17 cellular contexts compared by ENCODE assay signal in the genomic region with DNA sequence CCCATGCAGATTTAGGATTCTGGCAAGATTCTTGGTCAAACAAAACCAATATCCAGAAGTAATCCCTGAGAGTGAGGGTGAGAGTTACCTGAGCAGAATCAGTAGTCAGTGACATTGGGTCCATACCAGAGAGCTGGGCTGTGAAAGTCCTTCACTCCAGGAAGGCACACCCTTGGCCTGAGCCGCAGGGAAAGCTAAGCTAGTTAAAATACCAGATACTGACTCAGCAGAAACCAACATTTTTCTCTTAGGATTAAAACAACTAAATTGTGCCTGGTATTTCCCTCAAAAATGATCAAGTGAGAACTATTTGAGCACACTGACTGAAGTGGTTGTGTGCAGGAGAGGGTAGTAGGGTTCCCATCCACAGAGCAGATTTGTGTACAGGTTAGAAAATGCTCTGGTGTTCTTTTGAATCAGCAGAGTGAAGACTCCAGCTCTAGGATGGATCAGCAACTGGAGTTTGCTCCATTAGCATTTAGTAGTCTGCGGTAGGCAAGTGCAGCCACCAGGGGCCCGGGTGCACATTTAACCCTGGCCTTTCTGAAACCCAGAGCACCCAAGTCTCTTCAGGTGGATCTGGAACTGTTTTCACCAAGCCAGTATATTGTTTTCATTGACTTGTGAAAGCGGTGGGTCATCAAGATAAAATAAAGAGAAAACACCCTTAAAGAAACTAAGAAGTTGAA.
DNase-seq lines count a peak whose midpoint lies in the region; TF ChIP-seq lines count a peak whose summit lies in the region.
"Had no signal": no experiment of that assay in that cellular context is flagged by ENCODE, and none has a peak within 500 bp of the region (broad histone marks: within the 10 kb centered on the region; RNA-seq: fewer than 3 reads in every experiment).

No MANE protein-coding gene starts in this region.

- CTCF ChIA-PET in Caco-2 (lab: Charles Lee): interaction anchor here (0.9 to 1.6 kb wide), 4 partner anchors 38 to 149 kb away, joined by 3 to 10 read pairs (median 6); no protein-coding TSS in a partner anchor

- TF ChIP-seq CTCF in Caco-2 (IDR thresholded peaks at IDR 0.05; ENCODE audit: insufficient read depth in 1 of 2, low read depth in 1 of 2, low read length in 1 of 2, severe bottlenecking in 1 of 2, unreplicated experiment in 1 of 2) (peak; percentile 33 to 36), endothelial cell (IDR thresholded peaks at IDR 0.05; ENCODE audit: unreplicated experiment) (peak; percentile 23), osteoblast (IDR thresholded peaks at IDR 0.05; ENCODE audit: extremely low read depth, low read depth, low read length) (peak; percentile 33), esophagus squamous epithelium (IDR thresholded peaks at IDR 0.05) (no peak), sigmoid colon (IDR thresholded peaks at IDR 0.05) (no peak)

- H3K27me3 Mint-ChIP-seq in Caco-2 (ENCODE audit: insufficient read depth, unreplicated experiment) (peaks cover 13% of the 10 kb centered on the region), endothelial cell (ENCODE audit: unreplicated experiment) (peaks cover 1% of the 10 kb centered on the region)

- peak overlapping the region; percentile 16 for H2AFZ ChIP-seq in osteoblast (ENCODE audit: low read length)

- H3K9me3 ChIP-seq in Caco-2 (0 out of 2 replicates have a peak, but pooled peaks cover 5% of the 10 kb centered on the region), osteoblast (ENCODE audit: low read depth, low read length) (no peaks in the 10 kb centered on the region), esophagus squamous epithelium (no peaks in the 10 kb centered on the region), sigmoid colon (no peaks in the 10 kb centered on the region)
- H3K9me3 ChIP-seq: adrenal gland, neutrophil, stomach had no signal

- POLR2A ChIA-PET in Caco-2 (lab: Charles Lee): interaction anchor here (0.6 kb wide), 1 partner anchor 31 kb away, joined by 5 read pairs; no protein-coding TSS in a partner anchor

- H3K4me3 ChIP-seq in Caco-2 (ENCODE audit: low read depth, low read length) (no peak overlapping the region), osteoblast (ENCODE audit: insufficient read depth, low read length) (no peak overlapping the region), esophagus squamous epithelium (no peak overlapping the region), sigmoid colon (no peak overlapping the region)
- H3K4me3 ChIP-seq: adrenal gland, stomach had no signal

- 53 to 57% methylated on average over 4 of the region's 4 CpGs for WGBS in esophagus squamous epithelium, 2 donors
- 46 to 60% methylated on average over 4 of the region's 4 CpGs for WGBS in sigmoid colon, 2 donors

- H3K36me3 Mint-ChIP-seq in Caco-2 (ENCODE audit: insufficient read depth, unreplicated experiment): no peaks in the 10 kb centered on the region
- H3K36me3 Mint-ChIP-seq in endothelial cell (ENCODE audit: low read depth, unreplicated experiment): no peaks in the 10 kb centered on the region
- H3K36me3 Mint-ChIP-seq: activated CD8-positive, alpha-beta memory T cell treated with anti-CD3 and anti-CD28 coated beads, Interleukin-2, amount 10 ng/mL, durations not matched to agents 7 days and 5 days had no signal

- H3K36me3 ChIP-seq in Caco-2 (ENCODE audit: control insufficient read depth, insufficient read depth, low read length) (no peaks in the 10 kb centered on the region), osteoblast (ENCODE audit: insufficient read depth, low read length) (no peaks in the 10 kb centered on the region), esophagus squamous epithelium (no peaks in the 10 kb centered on the region), sigmoid colon (no peaks in the 10 kb centered on the region)
- H3K36me3 ChIP-seq: adrenal gland, neutrophil, stomach had no signal

- H3K27ac ChIP-seq in osteoblast (ENCODE audit: low read depth, low read length) (no peak overlapping the region), esophagus squamous epithelium (no peak overlapping the region), sigmoid colon (no peak overlapping the region)
- H3K27ac ChIP-seq: adrenal gland, neutrophil had no signal

- no peak overlapping the region for H3K27ac Mint-ChIP-seq in Caco-2 (ENCODE audit: unreplicated experiment)
- peak overlapping the region; percentile 81 for H3K27ac Mint-ChIP-seq in endothelial cell (ENCODE audit: unreplicated experiment)
- H3K27ac Mint-ChIP-seq: activated CD8-positive, alpha-beta memory T cell treated with anti-CD3 and anti-CD28 coated beads, Interleukin-2, amount 10 ng/mL, durations not matched to agents 7 days and 5 days; T-helper 1 cell treated with Interleukin-12 subunit alpha and Interleukin-12 subunit beta and Interleukin-4 antibody, amounts not matched to agents 30 μg/mL and 1 μg/mL, for 36 hours had no signal

- H3K4me1 Mint-ChIP-seq in Caco-2 (ENCODE audit: low read depth, unreplicated experiment): peaks cover 17% of the 10 kb centered on the region
- peaks cover 12% of the 10 kb centered on the region for H3K4me1 Mint-ChIP-seq in endothelial cell (ENCODE audit: unreplicated experiment)
- H3K4me1 Mint-ChIP-seq: activated CD8-positive, alpha-beta memory T cell treated with anti-CD3 and anti-CD28 coated beads, Interleukin-2, amount 10 ng/mL, durations not matched to agents 7 days and 5 days had no signal

- TF ChIP-seq POLR2A in esophagus squamous epithelium (IDR thresholded peaks at IDR 0.05) (no peak), sigmoid colon (IDR thresholded peaks at IDR 0.05) (no peak)

- H3K9me3 Mint-ChIP-seq in Caco-2 (ENCODE audit: unreplicated experiment) (no peaks in the 10 kb centered on the region), endothelial cell (ENCODE audit: unreplicated experiment) (no peaks in the 10 kb centered on the region)
- H3K9me3 Mint-ChIP-seq: T-helper 1 cell treated with Interleukin-12 subunit alpha and Interleukin-12 subunit beta and Interleukin-4 antibody, amounts not matched to agents 30 μg/mL and 1 μg/mL, for 36 hours had no signal

- intact Hi-C loops in Caco-2 (cut with micrococcal nuclease; ENCODE audit: unreplicated experiment) (loop anchor here (1.0 to 2.0 kb wide), 2 partner anchors 37 to 52 kb away; no protein-coding TSS in a partner anchor), esophagus squamous epithelium (cut with DNase I) (no loop called here), sigmoid colon (cut with DNase I) (no loop called here)

- TF ChIP-seq EP300 in sigmoid colon (IDR thresholded peaks at IDR 0.05): no peak

- no peaks in the 10 kb centered on the region for H3K79me2 ChIP-seq in osteoblast (ENCODE audit: insufficient read depth, low read length)

- no peaks in the 10 kb centered on the region; the same call in 1 of the 2 replicates for H3K27me3 ChIP-seq in Caco-2 (replicated peaks; ENCODE audit: control insufficient read depth, insufficient read depth, low read length)
- H3K27me3 ChIP-seq in osteoblast (ENCODE audit: insufficient read depth, low read length): peaks cover 26% of the 10 kb centered on the region
- H3K27me3 ChIP-seq in esophagus squamous epithelium: peaks cover 0 to 29% (median 0%) of the 10 kb centered on the region in 4 donors
- H3K27me3 ChIP-seq in sigmoid colon: no peaks in the 10 kb centered on the region
- H3K27me3 ChIP-seq: adrenal gland, stomach had no signal

- H3K4me3 Mint-ChIP-seq in Caco-2 (ENCODE audit: unreplicated experiment): no peak overlapping the region
- H3K4me3 Mint-ChIP-seq in endothelial cell (ENCODE audit: unreplicated experiment): no peak overlapping the region
- H3K4me3 Mint-ChIP-seq: activated CD8-positive, alpha-beta memory T cell treated with anti-CD3 and anti-CD28 coated beads, Interleukin-2, amount 10 ng/mL, durations not matched to agents 7 days and 5 days; T-helper 1 cell treated with Interleukin-12 subunit alpha and Interleukin-12 subunit beta and Interleukin-4 antibody, amounts not matched to agents 30 μg/mL and 1 μg/mL, for 36 hours had no signal

- H3K4me1 ChIP-seq in Caco-2 (peaks cover 15% of the 10 kb centered on the region), osteoblast (ENCODE audit: insufficient read depth, low read length) (peaks cover 7% of the 10 kb centered on the region), esophagus squamous epithelium (peaks cover 0 to 5% (median 0%) of the 10 kb centered on the region in 3 donors), sigmoid colon (no peaks in the 10 kb centered on the region)

- no peak overlapping the region for H3K4me2 ChIP-seq in osteoblast (ENCODE audit: insufficient read depth, low read length)

- H4K20me1 ChIP-seq in osteoblast (ENCODE audit: insufficient read depth, low read length): no peaks in the 10 kb centered on the region

- BruUV-seq in Caco-2 (replicated peaks; lab: Mats Ljungman, UMichigan): no TSS peak

- DNase-seq in Caco-2: peak; percentile 38 to 50
- DNase-seq in HuH-7.5 (ENCODE audit: low spot score): peak; percentile 22
- no peak for DNase-seq in endothelial cell (ENCODE audit: low spot score)
- DNase-seq in osteoblast (ENCODE audit: insufficient read length, low spot score, missing footprints): no peak
- DNase-seq in esophagus squamous epithelium (lab: John Stamatoyannopoulos, UW): no peak
- DNase-seq in UCSD-AML1 (lab: John Stamatoyannopoulos, UW; ENCODE audit: unreplicated experiment): no peak
- DNase-seq in sigmoid colon: no peak
- DNase-seq in NCI-H1105 treated with DMSO at 0.1 percent for 48 hours (lab: John Stamatoyannopoulos, UW): no peak
- DNase-seq: activated CD8-positive, alpha-beta memory T cell treated with anti-CD3 and anti-CD28 coated beads, Interleukin-2, amount 10 ng/mL, durations not matched to agents 7 days and 5 days; adrenal gland; DMS79; kidney; NCI-H1417 treated with DMSO at 0.1 percent for 48 hours; NK-92 treated with Interleukin-12 subunit alpha and Interleukin-12 subunit beta, amount 100 ng/mL, for 24 hours; stomach had no signal

Comparison
In these comparisons a context has a peak if more than half of its experiments do, and no peak if none do; other contexts are left out.
1. DNase-seq: peak in Caco-2 (2 of 2) and HuH-7.5 (single experiment); none in endothelial cell (single experiment), osteoblast (single experiment), esophagus squamous epithelium (single experiment), UCSD-AML1 (single experiment), sigmoid colon (single experiment) and NCI-H1105 treated with DMSO at 0.1 percent for 48 hours (single experiment).
2. CTCF ChIP-seq: peak in Caco-2 (2 of 2), endothelial cell (single experiment) and osteoblast (single experiment); none in esophagus squamous epithelium (0 of 6) and sigmoid colon (0 of 4).